Comparison of ENCODE assay signal across 23 cellular contexts in genomic region chrX:11647048-11647650, GRCh38. TPM values are rescaled to one million over a fixed set of nuclear protein-coding genes. Genes with fewer than 3 reads are reported as not detected.
"Had no signal": no experiment of that assay in that cellular context is flagged by ENCODE, and none has a peak within 500 bp of the region (broad histone marks: within the 10 kb centered on the region; RNA-seq: fewer than 3 reads in every experiment).

No MANE protein-coding gene starts in this region.

- H3K4me1 Mint-ChIP-seq: naive thymus-derived CD8-positive, alpha-beta T cell; nephron progenitor cell; stimulated activated effector memory CD8-positive, alpha-beta T cell treated with anti-CD3 and anti-CD28 coated beads, Interleukin-12 subunit alpha, Interleukin-12 subunit beta, amount 100 ng/mL, for 72 hours had no signal

- H3K36me3 ChIP-seq: gastrocnemius medialis, heart right ventricle, left lung, ovary, right atrium auricular region, stomach, thyroid gland had no signal

- H3K9me3 Mint-ChIP-seq: naive thymus-derived CD8-positive, alpha-beta T cell; stimulated activated effector memory CD8-positive, alpha-beta T cell treated with anti-CD3 and anti-CD28 coated beads, Interleukin-12 subunit alpha, Interleukin-12 subunit beta, amount 100 ng/mL, for 72 hours; type B pancreatic cell had no signal

- H3K9me3 ChIP-seq: gastrocnemius medialis, heart right ventricle, left lung, ovary, right atrium auricular region, stomach, thyroid gland had no signal

- H3K4me1 ChIP-seq: heart right ventricle, left lung, right atrium auricular region, stomach, thyroid gland had no signal

- ATAC-seq: gastrocnemius medialis; heart right ventricle; left cardiac atrium; left lung; naive thymus-derived CD8-positive, alpha-beta T cell; sciatic nerve; stimulated activated effector memory CD8-positive, alpha-beta T cell treated with anti-CD3 and anti-CD28 coated beads, Interleukin-12 subunit alpha, Interleukin-12 subunit beta, amount 100 ng/mL, for 72 hours had no signal

- H3K4me3 Mint-ChIP-seq: naive thymus-derived CD8-positive, alpha-beta T cell; nephron progenitor cell; stimulated activated effector memory CD8-positive, alpha-beta T cell treated with anti-CD3 and anti-CD28 coated beads, Interleukin-12 subunit alpha, Interleukin-12 subunit beta, amount 100 ng/mL, for 72 hours; type B pancreatic cell had no signal

- H3K27ac Mint-ChIP-seq: naive thymus-derived CD8-positive, alpha-beta T cell; nephron progenitor cell; stimulated activated effector memory CD8-positive, alpha-beta T cell treated with anti-CD3 and anti-CD28 coated beads, Interleukin-12 subunit alpha, Interleukin-12 subunit beta, amount 100 ng/mL, for 72 hours; type B pancreatic cell had no signal

- H3K27me3 ChIP-seq: gastrocnemius medialis, left lung, ovary, right atrium auricular region, stomach, thyroid gland had no signal

- H3K27me3 Mint-ChIP-seq: type B pancreatic cell had no signal

- DNase-seq: dorsolateral prefrontal cortex; effector CD4-positive, alpha-beta T cell; foreskin fibroblast; gastrocnemius medialis; heart right ventricle; hippocampal formation; left cardiac atrium; left lung; mesenchymal stem cell; midbrain; naive thymus-derived CD8-positive, alpha-beta T cell; nephron progenitor cell; nucleus accumbens; ovary; stimulated activated CD4-positive, alpha-beta T cell treated with anti-CD3 and anti-CD28 coated beads, Interleukin-2, amount 100 ng/mL, for 24 hours; stimulated activated CD4-positive, alpha-beta T cell treated with anti-CD3 and anti-CD28 coated beads, Interleukin-4, amount 100 ng/mL, for 24 hours; stimulated activated naive CD4-positive, alpha-beta T cell treated with Interleukin-2 at 50 U/mL for 16 hours; stomach; thyroid gland had no signal

- H3K27ac ChIP-seq: dorsolateral prefrontal cortex, gastrocnemius medialis, heart right ventricle, left lung, ovary, right atrium auricular region, stomach, thyroid gland had no signal

- H3K36me3 Mint-ChIP-seq: naive thymus-derived CD8-positive, alpha-beta T cell; stimulated activated effector memory CD8-positive, alpha-beta T cell treated with anti-CD3 and anti-CD28 coated beads, Interleukin-12 subunit alpha, Interleukin-12 subunit beta, amount 100 ng/mL, for 72 hours; type B pancreatic cell had no signal

- H3K4me3 ChIP-seq: dorsolateral prefrontal cortex, gastrocnemius medialis, heart right ventricle, left lung, ovary, right atrium auricular region, stomach, thyroid gland had no signal

RNA-seq across cellular contexts. Expression of gene ARHGAP6, which starts 18.6 kb away (rescaled TPM):
- polyA plus RNA-seq: naive thymus-derived CD8-positive, alpha-beta T cell had no signal
